In the genomic region with DNA sequence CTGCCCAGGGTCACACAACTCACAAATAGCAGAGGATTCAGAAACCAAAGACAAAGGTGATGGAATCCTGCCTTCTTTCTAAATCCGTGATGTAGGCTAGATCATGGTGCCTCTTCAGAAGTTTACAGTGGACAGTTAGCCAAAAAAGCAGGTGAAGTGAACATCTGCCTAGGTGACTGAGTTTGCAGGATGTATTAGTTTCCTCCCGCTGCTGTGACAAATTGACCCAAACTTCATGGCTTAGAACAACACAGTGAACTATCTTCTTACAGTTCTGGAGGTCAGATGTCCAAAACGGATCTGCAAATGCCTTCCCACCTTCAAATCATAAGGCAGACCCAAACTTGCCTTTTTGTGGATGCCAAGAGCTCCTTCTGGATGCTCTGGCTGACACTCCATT, we compare ENCODE assay signal across 1 cellular context.
TF ChIP-seq lines count a peak whose summit lies in the region.

No MANE protein-coding gene starts in this region.

TF ChIP-seq in K562, 482 proteins besides CTCF, POLR2A, EP300 and RAD21:
- TF ChIP-seq ARHGAP35 (IDR thresholded peaks at IDR 0.05; ENCODE audit: partially characterized antibody) (no peak), ZNF12 (CRISPR knock-in tag; IDR thresholded peaks at IDR 0.05) (peak; percentile 95)
- TF ChIP-seq, protein P1, sequence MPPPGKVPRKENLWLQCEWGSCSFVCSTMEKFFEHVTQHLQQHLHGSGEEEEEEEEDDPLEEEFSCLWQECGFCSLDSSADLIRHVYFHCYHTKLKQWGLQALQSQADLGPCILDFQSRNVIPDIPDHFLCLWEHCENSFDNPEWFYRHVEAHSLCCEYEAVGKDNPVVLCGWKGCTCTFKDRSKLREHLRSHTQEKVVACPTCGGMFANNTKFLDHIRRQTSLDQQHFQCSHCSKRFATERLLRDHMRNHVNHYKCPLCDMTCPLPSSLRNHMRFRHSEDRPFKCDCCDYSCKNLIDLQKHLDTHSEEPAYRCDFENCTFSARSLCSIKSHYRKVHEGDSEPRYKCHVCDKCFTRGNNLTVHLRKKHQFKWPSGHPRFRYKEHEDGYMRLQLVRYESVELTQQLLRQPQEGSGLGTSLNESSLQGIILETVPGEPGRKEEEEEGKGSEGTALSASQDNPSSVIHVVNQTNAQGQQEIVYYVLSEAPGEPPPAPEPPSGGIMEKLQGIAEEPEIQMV (tag; conservative IDR thresholded peaks at IDR 0.05; ENCODE audit: low read depth), result no peak
